ENCODE assay signal across 22 cellular contexts in the genomic region with DNA sequence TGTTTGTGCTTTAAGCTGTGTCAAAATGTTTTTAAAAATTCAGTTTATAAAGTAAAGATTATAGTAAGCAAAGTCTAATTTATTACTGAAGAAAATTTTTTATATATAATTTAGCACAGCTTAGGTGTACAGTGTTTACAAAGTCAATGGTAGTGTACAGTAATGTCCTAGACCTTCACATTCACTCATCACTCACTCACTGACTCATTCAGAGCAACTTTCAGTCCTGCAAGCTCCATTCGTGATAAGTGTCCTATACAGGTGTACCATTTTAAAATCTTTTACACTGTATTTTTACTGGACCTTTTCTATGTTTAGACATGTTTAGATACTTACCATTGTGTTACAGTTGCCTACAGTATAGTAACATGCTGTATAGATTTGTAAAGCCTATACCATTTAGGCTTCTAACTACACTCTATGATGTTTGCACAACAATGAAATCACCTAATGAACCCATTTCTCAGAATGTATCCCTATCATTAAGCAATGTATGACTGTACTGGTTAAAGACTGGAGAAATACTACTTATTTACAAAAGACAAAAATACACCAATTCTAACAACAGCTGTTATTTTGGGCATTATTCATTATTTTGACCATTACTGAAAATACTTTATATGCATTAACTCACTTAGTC.
"Had no signal": no experiment of that assay in that cellular context is flagged by ENCODE, and none has a peak within 500 bp of the region (broad histone marks: within the 10 kb centered on the region; RNA-seq: fewer than 3 reads in every experiment).

No MANE protein-coding gene starts in this region.

- ATAC-seq: activated CD8-positive, alpha-beta T cell treated with anti-CD3 and anti-CD28 coated beads, Interleukin-2, amount 10 ng/mL, durations not matched to agents 7 days and 5 days; body of pancreas; gastroesophageal sphincter; heart left ventricle; stimulated activated naive CD8-positive, alpha-beta T cell treated with anti-CD3 and anti-CD28 coated beads, Interleukin-15, Interleukin-2, amounts not matched to agents 100 U/mL and 50 U/mL, for 24 hours had no signal

- H3K27ac Mint-ChIP-seq: activated B cell treated with CpG ODN at 0.5 μM for 24 hours; activated CD4-positive, alpha-beta T cell treated with anti-CD3 and anti-CD28 coated beads, Interleukin-2, amount 10 ng/mL, durations not matched to agents 7 days and 5 days; activated CD8-positive, alpha-beta T cell treated with anti-CD3 and anti-CD28 coated beads, Interleukin-2, amount 10 ng/mL, durations not matched to agents 7 days and 5 days; activated naive CD8-positive, alpha-beta T cell treated with anti-CD3 and anti-CD28 coated beads for 36 hours had no signal

- FAIRE-seq: colon had no signal

- H3K27me3 Mint-ChIP-seq: activated B cell treated with CpG ODN at 0.5 μM for 24 hours; activated CD4-positive, alpha-beta T cell treated with anti-CD3 and anti-CD28 coated beads, Interleukin-2, amount 10 ng/mL, durations not matched to agents 7 days and 5 days; activated naive CD8-positive, alpha-beta T cell treated with anti-CD3 and anti-CD28 coated beads for 36 hours had no signal

- H3K4me1 ChIP-seq: body of pancreas, gastroesophageal sphincter, left ventricle myocardium inferior, tibial artery, vagina had no signal

- H3K4me1 Mint-ChIP-seq: activated B cell treated with CpG ODN at 0.5 μM for 24 hours; activated naive CD8-positive, alpha-beta T cell treated with anti-CD3 and anti-CD28 coated beads for 36 hours had no signal

- H3K4me3 Mint-ChIP-seq: activated B cell treated with CpG ODN at 0.5 μM for 24 hours; activated CD4-positive, alpha-beta T cell treated with anti-CD3 and anti-CD28 coated beads, Interleukin-2, amount 10 ng/mL, durations not matched to agents 7 days and 5 days; activated CD8-positive, alpha-beta T cell treated with anti-CD3 and anti-CD28 coated beads, Interleukin-2, amount 10 ng/mL, durations not matched to agents 7 days and 5 days; activated naive CD8-positive, alpha-beta T cell treated with anti-CD3 and anti-CD28 coated beads for 36 hours had no signal

- H3K27ac ChIP-seq: body of pancreas, epithelial cell of prostate, gastroesophageal sphincter, heart left ventricle, left ventricle myocardium inferior, tibial artery, vagina had no signal

- H3K9me3 ChIP-seq: body of pancreas, gastroesophageal sphincter, left ventricle myocardium inferior, tibial artery, vagina had no signal

- H3K4me3 ChIP-seq: body of pancreas, dorsolateral prefrontal cortex, gastroesophageal sphincter, heart left ventricle, left ventricle myocardium inferior, tibial artery, vagina had no signal

- DNase-seq: activated B cell treated with CpG ODN at 0.5 μM for 24 hours; activated CD4-positive, alpha-beta T cell treated with anti-CD3 and anti-CD28 coated beads, Interleukin-2, amount 10 ng/mL, durations not matched to agents 7 days and 5 days; activated CD8-positive, alpha-beta memory T cell treated with anti-CD3 and anti-CD28 coated beads, Interleukin-2, amount 50 U/mL, for 48 hours; activated CD8-positive, alpha-beta T cell treated with anti-CD3 and anti-CD28 coated beads, Interleukin-2, amount 10 ng/mL, durations not matched to agents 7 days and 5 days; activated gamma-delta T cell treated with Interleukin-2 at 50 U/mL for 16 hours; activated naive CD8-positive, alpha-beta T cell treated with anti-CD3 and anti-CD28 coated beads for 36 hours; body of pancreas; caudate nucleus; dorsolateral prefrontal cortex; heart left ventricle; kidney glomerular epithelial cell; left ventricle myocardium inferior; retina; stimulated activated CD4-positive, alpha-beta T cell treated with anti-CD3 and anti-CD28 coated beads, Interleukin-1b, Interleukin-23, amount 100 ng/mL, for 48 hours; stimulated activated naive CD8-positive, alpha-beta T cell treated with anti-CD3 and anti-CD28 coated beads, Interleukin-15, Interleukin-2, amounts not matched to agents 100 U/mL and 50 U/mL, for 24 hours; substantia nigra; T-helper 9 cell; tibial artery had no signal

- H3K9me3 Mint-ChIP-seq: activated CD4-positive, alpha-beta T cell treated with anti-CD3 and anti-CD28 coated beads, Interleukin-2, amount 10 ng/mL, durations not matched to agents 7 days and 5 days had no signal
